1 cellular context compared by ENCODE assay signal in the genomic region with DNA sequence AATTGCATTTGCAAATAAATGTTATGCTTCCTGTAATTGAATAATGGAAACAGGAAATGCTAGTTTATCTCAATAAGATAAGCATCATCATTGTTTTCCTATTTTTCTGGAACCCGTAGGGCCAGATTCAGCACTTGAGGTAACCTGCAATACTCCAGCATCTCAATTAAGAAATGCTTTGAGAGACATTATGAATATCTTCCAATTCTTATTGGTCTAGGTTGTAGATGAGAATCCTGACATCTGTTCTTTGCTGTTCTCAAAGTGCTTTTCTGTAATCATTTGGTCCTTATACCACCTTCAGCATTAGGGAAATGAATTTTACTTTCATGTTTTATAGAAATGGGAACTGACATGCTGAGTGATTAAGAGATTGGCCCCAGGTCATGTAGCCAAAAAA.
TF ChIP-seq lines count a peak whose summit lies in the region.

No MANE protein-coding gene starts in this region.

TF ChIP-seq in SK-N-SH, 30 proteins besides CTCF, POLR2A, EP300 and RAD21 (continued from another document):
- TF ChIP-seq, protein P1, sequence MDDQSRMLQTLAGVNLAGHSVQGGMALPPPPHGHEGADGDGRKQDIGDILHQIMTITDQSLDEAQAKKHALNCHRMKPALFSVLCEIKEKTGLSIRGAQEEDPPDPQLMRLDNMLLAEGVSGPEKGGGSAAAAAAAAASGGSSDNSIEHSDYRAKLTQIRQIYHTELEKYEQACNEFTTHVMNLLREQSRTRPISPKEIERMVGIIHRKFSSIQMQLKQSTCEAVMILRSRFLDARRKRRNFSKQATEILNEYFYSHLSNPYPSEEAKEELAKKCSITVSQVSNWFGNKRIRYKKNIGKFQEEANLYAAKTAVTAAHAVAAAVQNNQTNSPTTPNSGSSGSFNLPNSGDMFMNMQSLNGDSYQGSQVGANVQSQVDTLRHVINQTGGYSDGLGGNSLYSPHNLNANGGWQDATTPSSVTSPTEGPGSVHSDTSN (IDR thresholded peaks at IDR 0.05), result no peak
